Comparison of ENCODE assay signal across 11 cellular contexts in genomic region chr10:101063548-101064414, GRCh38. TPM values are rescaled to one million over a fixed set of nuclear protein-coding genes. Genes with fewer than 3 reads are reported as not detected.
DNase-seq lines count a peak whose midpoint lies in the region; ATAC-seq and TF ChIP-seq lines count a peak whose summit lies in the region.
"Had no signal": no experiment of that assay in that cellular context is flagged by ENCODE, and none has a peak within 500 bp of the region (broad histone marks: within the 10 kb centered on the region; RNA-seq: fewer than 3 reads in every experiment).

No MANE protein-coding gene starts in this region.

- RAD21 ChIA-PET in HCT116 (lab: Charles Lee; ENCODE audit: low non-redundant PET in 1 of 2, low total read pairs in 2 of 2, uncharacterized antibody in 2 of 2, unreplicated experiment in 2 of 2), result no interaction called here

- H3K9ac ChIP-seq in BLaER1 treated with 17β-estradiol and CSF1 and Interleukin-3, amounts not matched to agents 10 nM and 100 nM, result peak overlapping the region; percentile 92 to 99 (median 97)
- H3K9ac ChIP-seq in HCT116 (ENCODE audit: low read length), result peak overlapping the region; percentile 91

- peak overlapping the region; percentile 14 to 99 (median 98); a peak in 21 of 22 replicates for H3K27ac ChIP-seq in BLaER1 treated with 17β-estradiol and CSF1 and Interleukin-3, amounts not matched to agents 10 nM and 100 nM
- no peak overlapping the region for H3K27ac ChIP-seq in HCT116 (ENCODE audit: low read depth, low read length)

- no peaks in the 10 kb centered on the region for H3K9me3 ChIP-seq in BLaER1 treated with 17β-estradiol and CSF1 and Interleukin-3, amounts not matched to agents 10 nM and 100 nM (replicated peaks in 1 of 11)
- no peaks in the 10 kb centered on the region for H3K9me3 ChIP-seq in HCT116 (ENCODE audit: control insufficient read depth in 1 of 2, insufficient read depth in 1 of 2, low read depth in 1 of 2, low read length in 2 of 2)

- H3K4me3 ChIP-seq in BLaER1 treated with 17β-estradiol and CSF1 and Interleukin-3, amounts not matched to agents 10 nM and 100 nM, result peak overlapping the region in 9 of 10 experiments; percentile 68 to 79 (median 76); a peak in 18 of 20 replicates
- H3K4me3 ChIP-seq in HCT116 (replicated peaks in 1 of 2; ENCODE audit: low read depth in 1 of 2, low read length in 2 of 2), result no peak overlapping the region

- no peaks in the 10 kb centered on the region for H3K36me3 Mint-ChIP-seq in naive thymus-derived CD8-positive, alpha-beta T cell

- no peaks in the 10 kb centered on the region; a peak in 1 of 22 replicates for H3K27me3 ChIP-seq in BLaER1 treated with 17β-estradiol and CSF1 and Interleukin-3, amounts not matched to agents 10 nM and 100 nM
- H3K27me3 ChIP-seq in HCT116 (ENCODE audit: insufficient read depth, low read length), result no peaks in the 10 kb centered on the region

- no peaks in the 10 kb centered on the region for H3K36me3 ChIP-seq in BLaER1 treated with 17β-estradiol and CSF1 and Interleukin-3, amounts not matched to agents 10 nM and 100 nM
- H3K36me3 ChIP-seq in HCT116 (ENCODE audit: control insufficient read depth in 1 of 2, insufficient read depth in 2 of 2, low read length in 2 of 2), result no peaks in the 10 kb centered on the region

- peak overlapping the region; percentile 96 to 100 (median 98) for H3K4me2 ChIP-seq in BLaER1 treated with 17β-estradiol and CSF1 and Interleukin-3, amounts not matched to agents 10 nM and 100 nM
- peak overlapping the region; percentile 81 for H3K4me2 ChIP-seq in HCT116 (ENCODE audit: low read length)

- DNase-seq in HCT116 (ENCODE audit: low read depth, low spot score) (no peak), UCSD-AML1 (lab: John Stamatoyannopoulos, UW; ENCODE audit: unreplicated experiment) (peak; percentile 77), NCI-H2171 treated with DMSO at 0.1 percent for 48 hours (lab: John Stamatoyannopoulos, UW) (no peak), COLO668 (lab: John Stamatoyannopoulos, UW; ENCODE audit: unreplicated experiment) (no peak)
- DNase-seq in naive thymus-derived CD8-positive, alpha-beta T cell, result no peak
- DNase-seq in activated CD8-positive, alpha-beta memory T cell treated with anti-CD3 and anti-CD28 coated beads for 24 hours, result no peak
- no peak for DNase-seq in NK-92 treated with Interleukin-12 subunit alpha and Interleukin-12 subunit beta, amount 100 ng/mL, for 24 hours (lab: John Stamatoyannopoulos, UW)
- DNase-seq: EL, NCI-H1436 had no signal

- peaks cover 55 to 83% (median 77%) of the 10 kb centered on the region in 10 experiments for H3K4me1 ChIP-seq in BLaER1 treated with 17β-estradiol and CSF1 and Interleukin-3, amounts not matched to agents 10 nM and 100 nM
- H3K4me1 ChIP-seq in HCT116 (ENCODE audit: control insufficient read depth in 1 of 2, insufficient read depth in 2 of 2, low read length in 2 of 2), result peaks cover 49 to 75% of the 10 kb centered on the region in 2 experiments

- intact Hi-C loops in HCT116 (cut with micrococcal nuclease), result loop anchor here (5.0 to 10.0 kb wide), 2 partner anchors 511 to 1579 kb away; partner anchors contain the start of gene TRIM8

- H3K9me2 ChIP-seq in HCT116 (ENCODE audit: insufficient read depth), result no peaks in the 10 kb centered on the region

- no peak for TF ChIP-seq CTCF in HCT116 (IDR thresholded peaks at IDR 0.05 in 2 of 3, conservative IDR thresholded peaks at IDR 0.05 in 1 of 3; ENCODE audit: borderline replicate concordance in 1 of 3, insufficient read depth in 1 of 3, low read depth in 2 of 3, low read length in 2 of 3)

- no peak for ATAC-seq in HCT116
- ATAC-seq in naive thymus-derived CD8-positive, alpha-beta T cell, result no peak
- ATAC-seq: activated CD8-positive, alpha-beta T cell treated with anti-CD3 and anti-CD28 coated beads for 36 hours had no signal

- peaks cover 17% of the 10 kb centered on the region for H3K79me2 ChIP-seq in HCT116 (ENCODE audit: insufficient read depth, low read length)

- H3K9me3 Mint-ChIP-seq in naive thymus-derived CD8-positive, alpha-beta T cell, result no peaks in the 10 kb centered on the region
- H3K9me3 Mint-ChIP-seq: activated CD8-positive, alpha-beta T cell treated with anti-CD3 and anti-CD28 coated beads for 36 hours had no signal

- TF ChIP-seq POLR2A in HCT116 (IDR thresholded peaks at IDR 0.05; ENCODE audit: borderline replicate concordance, extremely low read depth, insufficient read depth, insufficient read length), result no peak

- H3K27me3 Mint-ChIP-seq in naive thymus-derived CD8-positive, alpha-beta T cell, result peaks cover 15 to 43% (median 26%) of the 10 kb centered on the region in 5 donors

- H3K4me1 Mint-ChIP-seq in naive thymus-derived CD8-positive, alpha-beta T cell, result peaks cover 19 to 57% (median 47%) of the 10 kb centered on the region in 4 donors

- H2AFZ ChIP-seq in HCT116 (ENCODE audit: low read depth, low read length, poor library complexity, severe bottlenecking), result no peak overlapping the region

- H3K4me3 Mint-ChIP-seq in naive thymus-derived CD8-positive, alpha-beta T cell, result peak overlapping the region; percentile 6 to 94 (median 46)
- H3K4me3 Mint-ChIP-seq: activated CD8-positive, alpha-beta T cell treated with anti-CD3 and anti-CD28 coated beads for 36 hours had no signal

- TF ChIP-seq RAD21 in HCT116 (IDR thresholded peaks at IDR 0.05; ENCODE audit: low read depth), result no peak

- peaks cover 0 to 10% (median 0%) of the 10 kb centered on the region in 11 experiments; a peak in 1 of 22 replicates for H4K20me1 ChIP-seq in BLaER1 treated with 17β-estradiol and CSF1 and Interleukin-3, amounts not matched to agents 10 nM and 100 nM
- no peaks in the 10 kb centered on the region for H4K20me1 ChIP-seq in HCT116 (ENCODE audit: insufficient read depth)

- CTCF ChIA-PET in HCT116 (lab: Charles Lee), result interaction anchor here (5.7 to 8.3 kb wide), 4 partner anchors 12 to 32 kb away, joined by 38 to 109 read pairs (median 84); no protein-coding TSS in a partner anchor

- POLR2A ChIA-PET in HCT116 (lab: Charles Lee), result no interaction called here
- POLR2A ChIA-PET in naive thymus-derived CD8-positive, alpha-beta T cell (lab: Charles Lee), result interaction anchor here (0.7 to 1.7 kb wide), 3 partner anchors 21 to 79 kb away, joined by 3 to 6 read pairs (median 4); partner anchors contain the start of genes PDZD7 and SFXN3

- no TSS peak for BruUV-seq in HCT116 (replicated peaks; lab: Mats Ljungman, UMichigan)

- H3K27ac Mint-ChIP-seq in naive thymus-derived CD8-positive, alpha-beta T cell, result no peak overlapping the region
- H3K27ac Mint-ChIP-seq: activated CD8-positive, alpha-beta T cell treated with anti-CD3 and anti-CD28 coated beads for 36 hours had no signal

TF ChIP-seq in HCT116, 20 proteins besides CTCF, POLR2A, EP300 and RAD21 (continues in another document):
- TF ChIP-seq MAX (IDR thresholded peaks at IDR 0.05) (no peak), JUND (IDR thresholded peaks at IDR 0.05) (no peak), YY1 (IDR thresholded peaks at IDR 0.05; ENCODE audit: extremely low read depth, insufficient replicate concordance, low read depth, low read length) (no peak), EZH2 (IDR thresholded peaks at IDR 0.05) (no peak), EZH2phosphoT487 (IDR thresholded peaks at IDR 0.05; ENCODE audit: borderline replicate concordance) (no peak), POLR2AphosphoS5 (IDR thresholded peaks at IDR 0.05; ENCODE audit: low read depth, low read length) (no peak), ATF3 (IDR thresholded peaks at IDR 0.05) (no peak), SRF (IDR thresholded peaks at IDR 0.05; ENCODE audit: low read depth) (no peak), ZBTB33 (IDR thresholded peaks at IDR 0.05; ENCODE audit: extremely low read depth, insufficient replicate concordance, low read length) (no peak)

RNA-seq across cellular contexts. Expression of gene KAZALD1, which starts 2.0 kb away (rescaled TPM):
- total RNA-seq in HCT116 (2021; ENCODE audit: unreplicated experiment), result 16.0 TPM
- 8.1 and 9.4 TPM in 2 replicates for polyA plus RNA-seq in HCT116 (2012)
- total RNA-seq in naive thymus-derived CD8-positive, alpha-beta T cell, result not detected
- polyA plus RNA-seq in naive thymus-derived CD8-positive, alpha-beta T cell, result not detected

RNA-seq across cellular contexts. Expression of gene SFXN3, which starts 32.7 kb away (rescaled TPM):
- total RNA-seq in HCT116 (2021; ENCODE audit: unreplicated experiment), result 52.5 TPM
- 54.6 and 59.3 TPM in 2 replicates for polyA plus RNA-seq in HCT116 (2012)
- 10 to 100 TPM; 63.1 to 66.9 TPM for total RNA-seq in naive thymus-derived CD8-positive, alpha-beta T cell
- 10 to 100 TPM in 2 of 3 donors, 1 to 10 TPM in 1; 9.9 to 11.5 (median 11.2) TPM for polyA plus RNA-seq in naive thymus-derived CD8-positive, alpha-beta T cell

RNA-seq across cellular contexts. Expression of gene PDZD7, which starts 32.9 kb away (rescaled TPM):
- total RNA-seq in HCT116 (2021; ENCODE audit: unreplicated experiment), result 6.1 TPM
- 4.8 and 6.1 TPM in 2 replicates for polyA plus RNA-seq in HCT116 (2012)
- 1 to 10 TPM; 1.3 to 1.4 TPM for total RNA-seq in naive thymus-derived CD8-positive, alpha-beta T cell
- polyA plus RNA-seq in naive thymus-derived CD8-positive, alpha-beta T cell, result 1 to 10 TPM in 1 of 3 donors, under 1 TPM in 2; 0.39 to 1.1 (median 0.89) TPM

Comparison
In these comparisons a context has a peak if more than half of its experiments do, and no peak if none do; other contexts are left out.
1. H3K4me3 ChIP-seq: peak in BLaER1 treated with 17β-estradiol and CSF1 and Interleukin-3, amounts not matched to agents 10 nM and 100 nM (9 of 10); none in HCT116 (0 of 2).
2. RNA of gene KAZALD1, which starts 2.0 kb away (total RNA-seq): 16.0 TPM in HCT116 (single experiment); not detected in naive thymus-derived CD8-positive, alpha-beta T cell; every median in the first group is over 10 times any median in the second.